8 cellular contexts compared by ENCODE assay signal in genomic region chr1:146036241-146036989, GRCh38. TPM values are rescaled to one million over a fixed set of nuclear protein-coding genes. Genes with fewer than 3 reads are reported as not detected.
DNase-seq lines count a peak whose midpoint lies in the region; ATAC-seq and TF ChIP-seq lines count a peak whose summit lies in the region.

No MANE protein-coding gene starts in this region.

- H3K4me3 ChIP-seq in AG04449 (ENCODE audit: low read depth, low read length) (peak overlapping the region; percentile 57), GM12875 (ENCODE audit: low read depth, low read length) (peak overlapping the region; percentile 54), esophagus squamous epithelium (peak overlapping the region; percentile 56 to 78 (median 71)), retinal pigment epithelial cell (ENCODE audit: low read length) (peak overlapping the region; percentile 64)

- H3K27me3 ChIP-seq in esophagus squamous epithelium = no peaks in the 10 kb centered on the region

- H3K27ac ChIP-seq in esophagus squamous epithelium = peak overlapping the region; percentile 81 to 94 (median 92)

- DNase-seq in AG04449 (ENCODE audit: low read depth, low spot score) (no peak), SKM-1 (lab: John Stamatoyannopoulos, UW; ENCODE audit: unreplicated experiment) (peak; percentile 69), esophagus squamous epithelium (lab: John Stamatoyannopoulos, UW) (no peak), retinal pigment epithelial cell (ENCODE audit: low read depth) (no peak)

- POLR2A ChIA-PET in AG04449 (lab: Yijun Ruan, JAX) = interaction anchor here (1.1 to 4.8 kb wide), 4 partner anchors 15 to 73 kb away, joined by 4 to 47 read pairs (median 8); partner anchors contain the start of genes ANKRD34A and POLR3GL

- H3K9me3 ChIP-seq in esophagus squamous epithelium = no peaks in the 10 kb centered on the region

- CTCF ChIA-PET in AG04449 (lab: Yijun Ruan, JAX) = interaction anchor here (1.0 to 10.5 kb wide), 6 partner anchors 15 to 191 kb away, joined by 3 to 153 read pairs (median 5); partner anchors contain the start of genes HJV, NUDT17 and RBM8A

- TF ChIP-seq CTCF in AG04449 (IDR thresholded peaks at IDR 0.05; ENCODE audit: insufficient read depth, low read length, missing control alignments) (no peak), GM12875 (IDR thresholded peaks at IDR 0.05; ENCODE audit: borderline replicate concordance, insufficient read depth, low read depth, low read length) (no peak), esophagus squamous epithelium (IDR thresholded peaks at IDR 0.05) (no peak), retinal pigment epithelial cell (conservative IDR thresholded peaks at IDR 0.05; ENCODE audit: low read depth, low read length) (no peak)

- ATAC-seq in GM21390 (IDR thresholded peaks at IDR 0.05; ENCODE audit: unreplicated experiment) (no peak), HG02759 (IDR thresholded peaks at IDR 0.05; ENCODE audit: unreplicated experiment) (no peak), GM19452 (IDR thresholded peaks at IDR 0.05; ENCODE audit: unreplicated experiment) (no peak)

- no peaks in the 10 kb centered on the region for H3K36me3 ChIP-seq in esophagus squamous epithelium

- WGBS in esophagus squamous epithelium, 2 donors = 4 to 5% methylated on average over 10 of the region's 10 CpGs

- TF ChIP-seq POLR2A in esophagus squamous epithelium (IDR thresholded peaks at IDR 0.05) = no peak

- intact Hi-C loops in esophagus squamous epithelium (cut with DNase I) = no loop called here

- H3K4me1 ChIP-seq in esophagus squamous epithelium = peaks cover 0 to 46% (median 5%) of the 10 kb centered on the region in 3 donors

RNA-seq across cellular contexts. Expression of gene HJV, which starts 14.9 kb away (rescaled TPM):
- total RNA-seq in esophagus squamous epithelium = not detected

RNA-seq across cellular contexts. Expression of gene TXNIP, which starts 40.0 kb away (rescaled TPM):
- total RNA-seq in esophagus squamous epithelium = 100 to 1,000 TPM in 3 of 4 donors, 10 to 100 TPM in 1; 94.9 to 942 (median 328) TPM
